ENCODE assay signal across 21 cellular contexts in genomic region chr13:20851844-20852402, GRCh38. TPM values are rescaled to one million over a fixed set of nuclear protein-coding genes. Genes with fewer than 3 reads are reported as not detected.
A peak's percentile ranks its signal among the peaks of the same experiment; 100 is the strongest.
DNase-seq lines count a peak whose midpoint lies in the region; ATAC-seq and TF ChIP-seq lines count a peak whose summit lies in the region.
"Had no signal": no experiment of that assay in that cellular context is flagged by ENCODE, and none has a peak within 500 bp of the region (broad histone marks: within the 10 kb centered on the region; RNA-seq: fewer than 3 reads in every experiment).

No MANE protein-coding gene starts in this region.

- H3K27me3 ChIP-seq in stomach smooth muscle (ENCODE audit: control insufficient read depth in 1 of 2, insufficient read depth in 2 of 2, low read length in 2 of 2) (no peaks in the 10 kb centered on the region), adrenal gland (no peaks in the 10 kb centered on the region)
- H3K27me3 ChIP-seq: BE2C had no signal

- H3K27ac Mint-ChIP-seq in central memory CD8-positive, alpha-beta T cell (ENCODE audit: low read depth): peak overlapping the region; percentile 19
- peak overlapping the region; percentile 61 for H3K27ac Mint-ChIP-seq in chondrocyte (ENCODE audit: unreplicated experiment)
- peak overlapping the region; percentile 83 for H3K27ac Mint-ChIP-seq in memory B cell

- intact Hi-C loops in adrenal gland (cut with DNase I): no loop called here

- H3K4me3 Mint-ChIP-seq in central memory CD8-positive, alpha-beta T cell: no peak overlapping the region
- H3K4me3 Mint-ChIP-seq in chondrocyte (ENCODE audit: unreplicated experiment) (no peak overlapping the region), memory B cell (no peak overlapping the region)
- H3K4me3 Mint-ChIP-seq: CD4-positive, CD25-positive, alpha-beta regulatory T cell; CD8-positive, alpha-beta memory T cell had no signal

- no peak for TF ChIP-seq POLR2A in adrenal gland (IDR thresholded peaks at IDR 0.05)

- peaks cover 9% of the 10 kb centered on the region for H3K36me3 Mint-ChIP-seq in central memory CD8-positive, alpha-beta T cell (ENCODE audit: insufficient read depth)
- peaks cover 1% of the 10 kb centered on the region for H3K36me3 Mint-ChIP-seq in chondrocyte (ENCODE audit: low read depth)
- peaks cover 9% of the 10 kb centered on the region for H3K36me3 Mint-ChIP-seq in memory B cell

- H3K36me3 ChIP-seq in stomach smooth muscle (ENCODE audit: control insufficient read depth in 2 of 2, insufficient read depth in 2 of 2, low read length in 2 of 2) (peaks cover 0 to 4% of the 10 kb centered on the region in 2 donors), adrenal gland (replicated peaks in 1 of 2) (no peaks in the 10 kb centered on the region)

- H3K27ac ChIP-seq in stomach smooth muscle (ENCODE audit: low read length): peak overlapping the region; percentile 25
- no peak overlapping the region for H3K27ac ChIP-seq in adrenal gland
- H3K27ac ChIP-seq: GM23248, HL-60 had no signal

- no peak for DNase-seq in central memory CD8-positive, alpha-beta T cell (ENCODE audit: low spot score in 2 of 2)
- DNase-seq in chondrocyte (ENCODE audit: low spot score) (no peak), memory B cell (ENCODE audit: low spot score in 2 of 2) (no peak), adrenal gland (no peak), NCI-H1048 (lab: John Stamatoyannopoulos, UW) (no peak)
- DNase-seq: ACHN; BE2C; C1 segment of cervical spinal cord; CD4-positive, CD25-positive, alpha-beta regulatory T cell; CD8-positive, alpha-beta memory T cell; COR-L47; DMS 273 treated with DMSO at 0.1 percent for 48 hours; DMS53; DND-41; EL; GM23248 had no signal

- peaks cover 5% of the 10 kb centered on the region for H3K4me1 Mint-ChIP-seq in central memory CD8-positive, alpha-beta T cell
- H3K4me1 Mint-ChIP-seq in chondrocyte (ENCODE audit: low read depth): peaks cover 21% of the 10 kb centered on the region
- no peaks in the 10 kb centered on the region for H3K4me1 Mint-ChIP-seq in memory B cell

- H3K4me1 ChIP-seq in stomach smooth muscle (ENCODE audit: control insufficient read depth, insufficient read depth, low read length) (peaks cover 6% of the 10 kb centered on the region), adrenal gland (replicated peaks in 1 of 2) (peaks cover 0 to 6% of the 10 kb centered on the region in 2 donors)

- no peaks in the 10 kb centered on the region for H3K9me3 Mint-ChIP-seq in central memory CD8-positive, alpha-beta T cell
- H3K9me3 Mint-ChIP-seq in chondrocyte (ENCODE audit: low read depth): no peaks in the 10 kb centered on the region
- no peaks in the 10 kb centered on the region for H3K9me3 Mint-ChIP-seq in memory B cell
- H3K9me3 Mint-ChIP-seq: CD4-positive, CD25-positive, alpha-beta regulatory T cell; CD8-positive, alpha-beta memory T cell had no signal

- no peak for ATAC-seq in central memory CD8-positive, alpha-beta T cell (replicated peaks; ENCODE audit: extremely low read depth, poor library complexity, severe bottlenecking)
- ATAC-seq in memory B cell (ENCODE audit: low read depth) (no peak), GM19467 (IDR thresholded peaks at IDR 0.05; ENCODE audit: unreplicated experiment) (no peak)
- ATAC-seq: GM12878 had no signal

- no peak overlapping the region for H3K9ac ChIP-seq in stomach smooth muscle (ENCODE audit: low read length in 2 of 2)
- H3K9ac ChIP-seq: GM23248 had no signal

- H3K4me3 ChIP-seq in stomach smooth muscle (ENCODE audit: low read length in 2 of 2): no peak overlapping the region
- H3K4me3 ChIP-seq in adrenal gland: no peak overlapping the region
- H3K4me3 ChIP-seq: GM12878, GM23248, HAP-1 had no signal

- no peaks in the 10 kb centered on the region for H3K27me3 Mint-ChIP-seq in central memory CD8-positive, alpha-beta T cell
- H3K27me3 Mint-ChIP-seq in chondrocyte (ENCODE audit: low read depth) (no peaks in the 10 kb centered on the region), memory B cell (no peaks in the 10 kb centered on the region)
- H3K27me3 Mint-ChIP-seq: CD4-positive, CD25-positive, alpha-beta regulatory T cell; CD8-positive, alpha-beta memory T cell had no signal

- H3K9me3 ChIP-seq in stomach smooth muscle (ENCODE audit: control insufficient read depth in 2 of 2, low read length in 2 of 2): no peaks in the 10 kb centered on the region
- H3K9me3 ChIP-seq in adrenal gland (replicated peaks in 1 of 3): no peaks in the 10 kb centered on the region
- H3K9me3 ChIP-seq: BE2C, HAP-1 had no signal

- no peak for TF ChIP-seq CTCF in chondrocyte (IDR thresholded peaks at IDR 0.05)
- no peak for TF ChIP-seq CTCF in adrenal gland (IDR thresholded peaks at IDR 0.05)

- WGBS in adrenal gland, 4 donors: 94 to 100% (median 98%) methylated on average over 4 of the region's 4 CpGs

RNA-seq across cellular contexts. Expression of gene XPO4, which starts 50.6 kb away (rescaled TPM):
- 10.9 to 16.6 TPM (median 11.5 TPM) in 3 replicates for total RNA-seq in chondrocyte
- total RNA-seq in adrenal gland: 10 to 100 TPM in 6 of 8 donors, 1 to 10 TPM in 2; 8.0 to 20.3 (median 13.0) TPM
- polyA plus RNA-seq in adrenal gland: 10 to 100 TPM in 1 of 3 donors, 1 to 10 TPM in 2; 1.9 to 10.5 (median 2.4) TPM

Comparison
In these comparisons a context has a peak if more than half of its experiments do, and no peak if none do; other contexts are left out.
1. H3K27ac Mint-ChIP-seq: peak in every context shown above with its lines; median percentile 83 in memory B cell; 61 in chondrocyte; 19 in central memory CD8-positive, alpha-beta T cell.